ENCODE assay signal across 8 cellular contexts in the genomic region with DNA sequence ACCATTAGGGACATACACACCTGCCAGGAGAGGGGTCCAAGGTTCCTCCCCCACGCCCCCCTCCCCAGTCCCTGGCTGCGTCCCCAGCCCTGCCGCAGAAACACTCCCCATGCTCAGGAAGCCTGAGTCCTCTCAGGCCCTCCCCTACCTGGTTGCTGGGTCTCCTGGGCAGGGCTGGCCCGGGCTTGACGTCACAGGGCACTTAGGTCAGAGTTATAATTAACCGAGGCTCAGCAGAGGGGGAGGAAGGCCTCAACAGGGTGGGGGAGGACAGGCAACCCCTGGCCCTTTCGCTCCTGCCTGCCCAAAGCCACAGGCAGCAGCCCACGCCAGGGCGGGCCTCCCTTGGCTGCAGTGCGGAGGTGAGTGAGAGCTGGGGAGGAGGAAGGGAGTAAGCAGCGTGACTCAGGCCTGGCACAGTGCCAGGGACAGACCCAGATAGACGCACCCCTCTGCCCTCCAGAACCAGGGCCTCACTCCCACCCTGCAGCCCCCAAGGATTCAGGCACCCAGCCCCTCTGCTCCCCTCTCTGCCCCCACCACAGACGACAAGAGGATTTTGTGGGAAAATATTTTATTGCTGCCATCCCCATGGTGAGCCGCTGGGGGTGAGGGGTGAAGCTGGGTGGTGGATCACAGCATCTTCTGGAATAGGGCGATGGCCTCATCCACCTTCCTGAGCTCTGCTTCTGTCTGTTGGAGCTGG. TPM values are rescaled to one million over a fixed set of nuclear protein-coding genes. Genes with fewer than 3 reads are reported as not detected.
DNase-seq lines count a peak whose midpoint lies in the region; ATAC-seq and TF ChIP-seq lines count a peak whose summit lies in the region.

TSS of gene VWA7 (minus strand) at position 368 of the 706 bp plus-strand sequence. CDS start 549 bp downstream, outside the sequence.

- no peak for TF ChIP-seq EP300 in transverse colon (IDR thresholded peaks at IDR 0.05; ENCODE audit: low read depth)

- peak within 1 kb of the TSS; percentile 16 for H3K9ac ChIP-seq in fibroblast of lung (ENCODE audit: insufficient read depth, low read length)

- DNase-seq in ACHN (peak; percentile 54), HL-60 (ENCODE audit: low read depth in 1 of 2, low spot score in 1 of 2) (peak; percentile 78 to 90), fibroblast of lung (ENCODE audit: low read depth in 2 of 2) (peak; percentile 72 to 79), omental fat pad (ENCODE audit: low spot score) (peak; percentile 77), transverse colon (peak; percentile 87)
- DNase-seq in activated T-cell treated with anti-CD3 and anti-CD28 coated beads, Interleukin-2, amount 50 U/mL, for 4 hours, result peak; percentile 77

- in situ Hi-C loops in ACHN (cut with HindIII; ENCODE audit: low pct_ligation_motif_present, low pct_unique_long_range_greater_than_20kb, low sequenced_read_pairs), result no loop called here
- in situ Hi-C loops in transverse colon (cut with MboI; ENCODE audit: low pct_ligation_motif_present in 1 of 4, low pct_unique_long_range_greater_than_20kb in 1 of 4, low sequenced_read_pairs in 3 of 4), result no loop called here

- no peaks in the 10 kb centered on the region for H4K20me1 ChIP-seq in fibroblast of lung (ENCODE audit: control insufficient read depth, extremely low read depth, insufficient read depth, low read length)

- H3K27ac ChIP-seq in HL-60 (replicated peaks), result peak within 1 kb of the TSS; percentile 39
- H3K27ac ChIP-seq in fibroblast of lung (ENCODE audit: insufficient read depth, low read length), result peak within 1 kb of the TSS; percentile 43
- peak within 1 kb of the TSS; percentile 42 to 65 (median 52) for H3K27ac ChIP-seq in transverse colon

- H3K27me3 ChIP-seq in HL-60 (ENCODE audit: insufficient read depth, poor library complexity, severe bottlenecking), result no peaks in the 10 kb centered on the region
- no peaks in the 10 kb centered on the region for H3K27me3 ChIP-seq in fibroblast of lung (ENCODE audit: control insufficient read depth, insufficient read depth, low read length)
- H3K27me3 ChIP-seq in transverse colon, result no peaks in the 10 kb centered on the region

- H3K36me3 ChIP-seq in fibroblast of lung (ENCODE audit: control insufficient read depth, insufficient read depth, low read length) (peaks cover 11% of the 10 kb centered on the region), transverse colon (peaks cover 0 to 10% (median 0%) of the 10 kb centered on the region in 4 donors)

- peaks cover 7% of the 10 kb centered on the region for H3K36me3 Mint-ChIP-seq in activated T-cell treated with anti-CD3 and anti-CD28 coated beads, Interleukin-2, amount 50 U/mL, for 4 hours (ENCODE audit: insufficient read depth)

- H3K9me3 ChIP-seq in fibroblast of lung (ENCODE audit: control insufficient read depth, insufficient read depth, low read depth, low read length), result no peaks in the 10 kb centered on the region
- H3K9me3 ChIP-seq in transverse colon, result no peaks in the 10 kb centered on the region

- no peaks in the 10 kb centered on the region for H3K27me3 Mint-ChIP-seq in activated T-cell treated with anti-CD3 and anti-CD28 coated beads, Interleukin-2, amount 50 U/mL, for 4 hours (ENCODE audit: low read depth)

- H3K4me1 Mint-ChIP-seq in activated T-cell treated with anti-CD3 and anti-CD28 coated beads, Interleukin-2, amount 50 U/mL, for 4 hours (ENCODE audit: low read depth), result peaks cover 32% of the 10 kb centered on the region

- H3K4me2 ChIP-seq in fibroblast of lung (ENCODE audit: extremely low read depth, insufficient read depth, low read length), result peak within 1 kb of the TSS; percentile 44

- H3K4me1 ChIP-seq in fibroblast of lung (ENCODE audit: control insufficient read depth, extremely low read depth, insufficient read depth, low read length) (peaks cover 7% of the 10 kb centered on the region), transverse colon (peaks cover 17 to 33% (median 27%) of the 10 kb centered on the region in 4 donors)

- H3K9me3 Mint-ChIP-seq in activated T-cell treated with anti-CD3 and anti-CD28 coated beads, Interleukin-2, amount 50 U/mL, for 4 hours, result no peaks in the 10 kb centered on the region

- intact Hi-C loops in transverse colon (cut with DNase I; ENCODE audit: low total_unique reads), result no loop called here

- TF ChIP-seq CTCF in HL-60 (IDR thresholded peaks at IDR 0.05; ENCODE audit: insufficient read depth, low read length), result no peak
- TF ChIP-seq CTCF in fibroblast of lung (conservative IDR thresholded peaks at IDR 0.05 in 1 of 2, IDR thresholded peaks at IDR 0.05 in 1 of 2; ENCODE audit: low read depth in 1 of 2, low read length in 2 of 2), result no peak
- no peak for TF ChIP-seq CTCF in omental fat pad (IDR thresholded peaks at IDR 0.05)
- no peak for TF ChIP-seq CTCF in transverse colon (IDR thresholded peaks at IDR 0.05)

- ATAC-seq in activated T-cell treated with anti-CD3 and anti-CD28 coated beads, Interleukin-2, amount 50 U/mL, for 4 hours, result peak; percentile 84 to 91
- ATAC-seq in omental fat pad (ENCODE audit: low FRiP score), result peak; percentile 94

- no peaks in the 10 kb centered on the region for H3K79me2 ChIP-seq in fibroblast of lung (ENCODE audit: control insufficient read depth, insufficient read depth, low read length)

- no peak within 1 kb of the TSS for H2AFZ ChIP-seq in fibroblast of lung (ENCODE audit: low read length)

- WGBS in transverse colon (ENCODE audit: low coverage in 1 of 2), 2 donors, result 11% methylated on average over 13 of the region's 15 CpGs; no CpG with 5 or more reads in 1 of the 2 donors

- H3K4me3 ChIP-seq in HL-60 (replicated peaks; ENCODE audit: insufficient read depth, low read length) (0 out of 2 replicates have a peak within 1 kb of the TSS, but pooled peaks have one; percentile 9), fibroblast of lung (replicated peaks in 1 of 4; ENCODE audit: control extremely low read depth in 1 of 4, insufficient read depth in 1 of 4, low read depth in 3 of 4, low read length in 4 of 4) (no peak within 1 kb of the TSS), transverse colon (peak within 1 kb of the TSS in 1 of 4 donors; percentile 9)

- TF ChIP-seq POLR2A in GM19193 (IDR thresholded peaks at IDR 0.05; ENCODE audit: extremely low read depth, insufficient read depth, insufficient read length) (peak; percentile 13), transverse colon (IDR thresholded peaks at IDR 0.05) (peak; percentile 54)

- H3K4me3 Mint-ChIP-seq in activated T-cell treated with anti-CD3 and anti-CD28 coated beads, Interleukin-2, amount 50 U/mL, for 4 hours, result peak within 1 kb of the TSS; percentile 21

TF ChIP-seq in PFSK-1, 5 proteins besides CTCF, POLR2A, EP300 and RAD21:
- TF ChIP-seq TAF1 (IDR thresholded peaks at IDR 0.05; ENCODE audit: borderline replicate concordance, insufficient read depth, low read length), result peak; percentile 54; the same call in 1 of the 2 replicates
- peak; percentile 70 for TF ChIP-seq POLR2AphosphoS5 (IDR thresholded peaks at IDR 0.05; ENCODE audit: low read depth, low read length)
- TF ChIP-seq SIN3A (IDR thresholded peaks at IDR 0.05; ENCODE audit: borderline replicate concordance, insufficient read depth, low read length), result peak; percentile 78; the same call in 1 of the 2 replicates
- peak in 1 of 2 experiments; percentile 13; a peak in 3 of 4 replicates for TF ChIP-seq REST (IDR thresholded peaks at IDR 0.05; ENCODE audit: insufficient read depth in 1 of 2, low read depth in 2 of 2, low read length in 2 of 2)
- TF ChIP-seq FOXP2 (optimal IDR thresholded peaks at IDR 0.05; ENCODE audit: borderline replicate concordance, extremely low read depth, extremely low read length, insufficient read depth), result no peak

RNA-seq across cellular contexts. Expression of gene VWA7, which starts in this region (rescaled TPM):
- 1.4 TPM for polyA plus RNA-seq in PFSK-1 (2012; ENCODE audit: insufficient read length, low read depth)
- 1 to 10 TPM; 1.4 TPM for total RNA-seq in activated T-cell treated with anti-CD3 and anti-CD28 coated beads, Interleukin-2, amount 50 U/mL, for 4 hours
- total RNA-seq in fibroblast of lung (under 0.01 and 0.66 TPM in 2 replicates), omental fat pad (1 to 10 TPM in 1 of 4 donors, under 1 TPM in 2, not detected in 1; 0.36 to 1.6 (median 0.56) TPM), transverse colon (10 to 100 TPM in 2 of 4 donors, 1 to 10 TPM in 2; 7.6 to 22.1 (median 9.6) TPM)
- polyA plus RNA-seq in fibroblast of lung, result 0.16 and 0.60 TPM in 2 replicates
- polyA plus RNA-seq in fibroblast of lung (2012), result 0.52 and 0.58 TPM in 2 replicates
- 0.08 and 1.9 TPM in 2 replicates for polyA minus RNA-seq in fibroblast of lung (ENCODE audit: low replicate concordance)
